In the genomic region with DNA sequence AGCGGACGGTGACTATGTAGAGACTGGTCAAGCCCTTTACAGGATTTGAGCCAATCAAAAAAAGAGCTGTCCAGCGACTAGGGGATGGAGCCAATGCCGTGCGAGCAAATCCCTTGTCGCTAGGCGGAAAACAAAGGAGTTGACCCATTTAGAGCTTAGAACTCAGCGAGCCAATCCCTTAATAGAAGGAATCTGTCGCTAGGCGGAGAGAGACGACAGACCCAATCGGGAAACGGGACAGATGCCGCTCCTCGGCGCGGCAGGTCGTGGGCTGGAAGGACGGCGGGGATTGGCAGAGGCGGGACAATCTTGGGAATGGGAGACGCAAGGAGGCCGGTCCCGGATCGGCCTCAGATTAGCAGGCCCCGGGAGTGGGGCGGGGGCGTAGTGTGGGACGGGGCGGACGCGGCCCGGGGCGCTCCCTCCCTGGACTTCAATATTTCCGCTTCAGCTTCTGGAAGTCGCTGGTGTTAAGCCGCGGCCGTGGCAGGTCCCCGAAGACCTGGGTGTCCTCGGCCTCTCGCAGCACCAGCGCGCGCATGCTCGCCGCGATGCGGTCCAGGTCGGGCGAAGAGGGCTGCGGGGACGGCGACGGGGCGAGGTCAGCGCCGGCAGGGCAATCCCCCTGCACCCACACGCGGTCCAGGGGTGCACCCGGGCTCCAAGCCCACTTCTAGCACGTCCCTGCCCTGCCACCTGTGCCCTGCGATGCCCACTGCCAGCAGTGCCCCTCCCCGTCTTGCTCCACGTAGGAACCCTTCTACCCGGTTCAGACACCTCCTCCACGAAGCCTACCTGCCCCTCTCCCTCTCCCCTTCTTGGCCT, we compare ENCODE assay signal across 1 cellular context.
TF ChIP-seq lines count a peak whose summit lies in the region.

No MANE protein-coding gene starts in this region.

TF ChIP-seq in K562, 482 proteins besides CTCF, POLR2A, EP300 and RAD21 (continued from another document and continues in another):
- TF ChIP-seq, protein P1, sequence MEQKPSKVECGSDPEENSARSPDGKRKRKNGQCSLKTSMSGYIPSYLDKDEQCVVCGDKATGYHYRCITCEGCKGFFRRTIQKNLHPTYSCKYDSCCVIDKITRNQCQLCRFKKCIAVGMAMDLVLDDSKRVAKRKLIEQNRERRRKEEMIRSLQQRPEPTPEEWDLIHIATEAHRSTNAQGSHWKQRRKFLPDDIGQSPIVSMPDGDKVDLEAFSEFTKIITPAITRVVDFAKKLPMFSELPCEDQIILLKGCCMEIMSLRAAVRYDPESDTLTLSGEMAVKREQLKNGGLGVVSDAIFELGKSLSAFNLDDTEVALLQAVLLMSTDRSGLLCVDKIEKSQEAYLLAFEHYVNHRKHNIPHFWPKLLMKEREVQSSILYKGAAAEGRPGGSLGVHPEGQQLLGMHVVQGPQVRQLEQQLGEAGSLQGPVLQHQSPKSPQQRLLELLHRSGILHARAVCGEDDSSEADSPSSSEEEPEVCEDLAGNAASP (IDR thresholded peaks at IDR 0.05): no peak
- TF ChIP-seq HNRNPUL1 (IDR thresholded peaks at IDR 0.05; ENCODE audit: low read length) (no peak), ZNF431 (CRISPR knock-in tag; IDR thresholded peaks at IDR 0.05) (0 out of 2 replicates have a peak, but pooled peaks have one; percentile 21), PHTF2 (CRISPR knock-in tag; IDR thresholded peaks at IDR 0.05) (no peak), ZSCAN32 (CRISPR knock-in tag; IDR thresholded peaks at IDR 0.05) (no peak), ELF4 (CRISPR knock-in tag; IDR thresholded peaks at IDR 0.05) (0 out of 2 replicates have a peak, but pooled peaks have one; percentile 21), RNF2 (IDR thresholded peaks at IDR 0.05) (no peak), ZFX (CRISPR knock-in tag; IDR thresholded peaks at IDR 0.05) (peak; percentile 82), TCF3 (CRISPR knock-in tag; IDR thresholded peaks at IDR 0.05) (no peak), EWSR1 (IDR thresholded peaks at IDR 0.05; ENCODE audit: borderline replicate concordance, low read depth, partially characterized antibody) (no peak), CBFA2T2 (conservative IDR thresholded peaks at IDR 0.05) (no peak), KDM1A (IDR thresholded peaks at IDR 0.05) (no peak), ZNF586 (CRISPR knock-in tag; conservative IDR thresholded peaks at IDR 0.05) (no peak), CCAR2 (IDR thresholded peaks at IDR 0.05; ENCODE audit: low read depth, low read length) (no peak), BCOR (IDR thresholded peaks at IDR 0.05) (no peak), ELF2 (CRISPR knock-in tag; IDR thresholded peaks at IDR 0.05) (peak; percentile 47; the same call in 1 of the 2 replicates), MAFF (IDR thresholded peaks at IDR 0.05; ENCODE audit: low read length) (no peak), ARID1B (IDR thresholded peaks at IDR 0.05) (no peak; the same call in 1 of the 2 replicates), NUFIP1 (IDR thresholded peaks at IDR 0.05; ENCODE audit: partially characterized antibody) (no peak), SMC3 (conservative IDR thresholded peaks at IDR 0.05; ENCODE audit: insufficient read depth, low read depth, low read length) (no peak), FOXM1 (IDR thresholded peaks at IDR 0.05; ENCODE audit: low read depth) (no peak), FOXM1 (CRISPR knock-in tag; IDR thresholded peaks at IDR 0.05; ENCODE audit: low read depth) (no peak), SRF (CRISPR knock-in tag; IDR thresholded peaks at IDR 0.05) (peak in 1 of 2 experiments; percentile 15; a peak in 1 of 4 replicates), ZNF316 (IDR thresholded peaks at IDR 0.05) (no peak), ZNF561 (CRISPR knock-in tag; conservative IDR thresholded peaks at IDR 0.05) (no peak), HDAC2 (IDR thresholded peaks at IDR 0.05) (no peak), KDM4B (IDR thresholded peaks at IDR 0.05; ENCODE audit: borderline replicate concordance in 2 of 2, low read depth in 1 of 2) (no peak), SRSF1 (IDR thresholded peaks at IDR 0.05; ENCODE audit: low read depth, low read length) (no peak), U2AF1 (optimal IDR thresholded peaks at IDR 0.05; ENCODE audit: low read depth, low read length) (no peak), ZNF583 (CRISPR knock-in tag; IDR thresholded peaks at IDR 0.05) (0 out of 2 replicates have a peak, but pooled peaks have one; percentile 37), MTA1 (IDR thresholded peaks at IDR 0.05; ENCODE audit: borderline replicate concordance) (no peak)
- TF ChIP-seq, protein P2, sequence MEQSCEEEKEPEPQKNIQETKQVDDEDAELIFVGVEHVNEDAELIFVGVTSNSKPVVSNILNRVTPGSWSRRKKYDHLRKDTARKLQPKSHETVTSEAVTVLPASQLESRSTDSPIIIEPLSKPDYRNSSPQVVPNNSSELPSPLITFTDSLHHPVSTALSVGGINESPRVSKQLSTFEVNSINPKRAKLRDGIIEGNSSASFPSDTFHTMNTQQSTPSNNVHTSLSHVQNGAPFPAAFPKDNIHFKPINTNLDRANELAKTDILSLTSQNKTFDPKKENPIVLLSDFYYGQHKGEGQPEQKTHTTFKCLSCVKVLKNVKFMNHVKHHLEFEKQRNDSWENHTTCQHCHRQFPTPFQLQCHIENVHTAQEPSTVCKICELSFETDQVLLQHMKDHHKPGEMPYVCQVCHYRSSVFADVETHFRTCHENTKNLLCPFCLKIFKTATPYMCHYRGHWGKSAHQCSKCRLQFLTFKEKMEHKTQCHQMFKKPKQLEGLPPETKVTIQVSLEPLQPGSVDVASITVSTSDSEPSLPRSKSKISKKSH (CRISPR knock-in tag; IDR thresholded peaks at IDR 0.05): no peak
- TF ChIP-seq, protein P3, sequence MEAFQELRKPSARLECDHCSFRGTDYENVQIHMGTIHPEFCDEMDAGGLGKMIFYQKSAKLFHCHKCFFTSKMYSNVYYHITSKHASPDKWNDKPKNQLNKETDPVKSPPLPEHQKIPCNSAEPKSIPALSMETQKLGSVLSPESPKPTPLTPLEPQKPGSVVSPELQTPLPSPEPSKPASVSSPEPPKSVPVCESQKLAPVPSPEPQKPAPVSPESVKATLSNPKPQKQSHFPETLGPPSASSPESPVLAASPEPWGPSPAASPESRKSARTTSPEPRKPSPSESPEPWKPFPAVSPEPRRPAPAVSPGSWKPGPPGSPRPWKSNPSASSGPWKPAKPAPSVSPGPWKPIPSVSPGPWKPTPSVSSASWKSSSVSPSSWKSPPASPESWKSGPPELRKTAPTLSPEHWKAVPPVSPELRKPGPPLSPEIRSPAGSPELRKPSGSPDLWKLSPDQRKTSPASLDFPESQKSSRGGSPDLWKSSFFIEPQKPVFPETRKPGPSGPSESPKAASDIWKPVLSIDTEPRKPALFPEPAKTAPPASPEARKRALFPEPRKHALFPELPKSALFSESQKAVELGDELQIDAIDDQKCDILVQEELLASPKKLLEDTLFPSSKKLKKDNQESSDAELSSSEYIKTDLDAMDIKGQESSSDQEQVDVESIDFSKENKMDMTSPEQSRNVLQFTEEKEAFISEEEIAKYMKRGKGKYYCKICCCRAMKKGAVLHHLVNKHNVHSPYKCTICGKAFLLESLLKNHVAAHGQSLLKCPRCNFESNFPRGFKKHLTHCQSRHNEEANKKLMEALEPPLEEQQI (IDR thresholded peaks at IDR 0.05): no peak
- TF ChIP-seq, protein P4, sequence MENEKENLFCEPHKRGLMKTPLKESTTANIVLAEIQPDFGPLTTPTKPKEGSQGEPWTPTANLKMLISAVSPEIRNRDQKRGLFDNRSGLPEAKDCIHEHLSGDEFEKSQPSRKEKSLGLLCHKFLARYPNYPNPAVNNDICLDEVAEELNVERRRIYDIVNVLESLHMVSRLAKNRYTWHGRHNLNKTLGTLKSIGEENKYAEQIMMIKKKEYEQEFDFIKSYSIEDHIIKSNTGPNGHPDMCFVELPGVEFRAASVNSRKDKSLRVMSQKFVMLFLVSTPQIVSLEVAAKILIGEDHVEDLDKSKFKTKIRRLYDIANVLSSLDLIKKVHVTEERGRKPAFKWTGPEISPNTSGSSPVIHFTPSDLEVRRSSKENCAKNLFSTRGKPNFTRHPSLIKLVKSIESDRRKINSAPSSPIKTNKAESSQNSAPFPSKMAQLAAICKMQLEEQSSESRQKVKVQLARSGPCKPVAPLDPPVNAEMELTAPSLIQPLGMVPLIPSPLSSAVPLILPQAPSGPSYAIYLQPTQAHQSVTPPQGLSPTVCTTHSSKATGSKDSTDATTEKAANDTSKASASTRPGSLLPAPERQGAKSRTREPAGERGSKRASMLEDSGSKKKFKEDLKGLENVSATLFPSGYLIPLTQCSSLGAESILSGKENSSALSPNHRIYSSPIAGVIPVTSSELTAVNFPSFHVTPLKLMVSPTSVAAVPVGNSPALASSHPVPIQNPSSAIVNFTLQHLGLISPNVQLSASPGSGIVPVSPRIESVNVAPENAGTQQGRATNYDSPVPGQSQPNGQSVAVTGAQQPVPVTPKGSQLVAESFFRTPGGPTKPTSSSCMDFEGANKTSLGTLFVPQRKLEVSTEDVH (IDR thresholded peaks at IDR 0.05; ENCODE audit: low read depth, partially characterized antibody): peak; percentile 71
- TF ChIP-seq, protein P5, sequence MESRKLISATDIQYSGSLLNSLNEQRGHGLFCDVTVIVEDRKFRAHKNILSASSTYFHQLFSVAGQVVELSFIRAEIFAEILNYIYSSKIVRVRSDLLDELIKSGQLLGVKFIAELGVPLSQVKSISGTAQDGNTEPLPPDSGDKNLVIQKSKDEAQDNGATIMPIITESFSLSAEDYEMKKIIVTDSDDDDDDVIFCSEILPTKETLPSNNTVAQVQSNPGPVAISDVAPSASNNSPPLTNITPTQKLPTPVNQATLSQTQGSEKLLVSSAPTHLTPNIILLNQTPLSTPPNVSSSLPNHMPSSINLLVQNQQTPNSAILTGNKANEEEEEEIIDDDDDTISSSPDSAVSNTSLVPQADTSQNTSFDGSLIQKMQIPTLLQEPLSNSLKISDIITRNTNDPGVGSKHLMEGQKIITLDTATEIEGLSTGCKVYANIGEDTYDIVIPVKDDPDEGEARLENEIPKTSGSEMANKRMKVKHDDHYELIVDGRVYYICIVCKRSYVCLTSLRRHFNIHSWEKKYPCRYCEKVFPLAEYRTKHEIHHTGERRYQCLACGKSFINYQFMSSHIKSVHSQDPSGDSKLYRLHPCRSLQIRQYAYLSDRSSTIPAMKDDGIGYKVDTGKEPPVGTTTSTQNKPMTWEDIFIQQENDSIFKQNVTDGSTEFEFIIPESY (CRISPR knock-in tag; IDR thresholded peaks at IDR 0.05): no peak
- TF ChIP-seq, protein P6, sequence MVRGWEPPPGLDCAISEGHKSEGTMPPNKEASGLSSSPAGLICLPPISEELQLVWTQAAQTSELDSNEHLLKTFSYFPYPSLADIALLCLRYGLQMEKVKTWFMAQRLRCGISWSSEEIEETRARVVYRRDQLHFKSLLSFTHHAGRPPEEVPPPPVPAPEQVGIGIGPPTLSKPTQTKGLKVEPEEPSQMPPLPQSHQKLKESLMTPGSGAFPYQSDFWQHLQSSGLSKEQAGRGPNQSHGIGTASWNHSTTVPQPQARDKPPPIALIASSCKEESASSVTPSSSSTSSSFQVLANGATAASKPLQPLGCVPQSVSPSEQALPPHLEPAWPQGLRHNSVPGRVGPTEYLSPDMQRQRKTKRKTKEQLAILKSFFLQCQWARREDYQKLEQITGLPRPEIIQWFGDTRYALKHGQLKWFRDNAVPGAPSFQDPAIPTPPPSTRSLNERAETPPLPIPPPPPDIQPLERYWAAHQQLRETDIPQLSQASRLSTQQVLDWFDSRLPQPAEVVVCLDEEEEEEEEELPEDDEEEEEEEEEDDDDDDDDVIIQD (CRISPR knock-in tag; IDR thresholded peaks at IDR 0.05): no peak
- TF ChIP-seq, protein P7, sequence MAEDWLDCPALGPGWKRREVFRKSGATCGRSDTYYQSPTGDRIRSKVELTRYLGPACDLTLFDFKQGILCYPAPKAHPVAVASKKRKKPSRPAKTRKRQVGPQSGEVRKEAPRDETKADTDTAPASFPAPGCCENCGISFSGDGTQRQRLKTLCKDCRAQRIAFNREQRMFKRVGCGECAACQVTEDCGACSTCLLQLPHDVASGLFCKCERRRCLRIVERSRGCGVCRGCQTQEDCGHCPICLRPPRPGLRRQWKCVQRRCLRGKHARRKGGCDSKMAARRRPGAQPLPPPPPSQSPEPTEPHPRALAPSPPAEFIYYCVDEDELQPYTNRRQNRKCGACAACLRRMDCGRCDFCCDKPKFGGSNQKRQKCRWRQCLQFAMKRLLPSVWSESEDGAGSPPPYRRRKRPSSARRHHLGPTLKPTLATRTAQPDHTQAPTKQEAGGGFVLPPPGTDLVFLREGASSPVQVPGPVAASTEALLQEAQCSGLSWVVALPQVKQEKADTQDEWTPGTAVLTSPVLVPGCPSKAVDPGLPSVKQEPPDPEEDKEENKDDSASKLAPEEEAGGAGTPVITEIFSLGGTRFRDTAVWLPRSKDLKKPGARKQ (CRISPR knock-in tag; IDR thresholded peaks at IDR 0.05): no peak
- TF ChIP-seq, protein P8, sequence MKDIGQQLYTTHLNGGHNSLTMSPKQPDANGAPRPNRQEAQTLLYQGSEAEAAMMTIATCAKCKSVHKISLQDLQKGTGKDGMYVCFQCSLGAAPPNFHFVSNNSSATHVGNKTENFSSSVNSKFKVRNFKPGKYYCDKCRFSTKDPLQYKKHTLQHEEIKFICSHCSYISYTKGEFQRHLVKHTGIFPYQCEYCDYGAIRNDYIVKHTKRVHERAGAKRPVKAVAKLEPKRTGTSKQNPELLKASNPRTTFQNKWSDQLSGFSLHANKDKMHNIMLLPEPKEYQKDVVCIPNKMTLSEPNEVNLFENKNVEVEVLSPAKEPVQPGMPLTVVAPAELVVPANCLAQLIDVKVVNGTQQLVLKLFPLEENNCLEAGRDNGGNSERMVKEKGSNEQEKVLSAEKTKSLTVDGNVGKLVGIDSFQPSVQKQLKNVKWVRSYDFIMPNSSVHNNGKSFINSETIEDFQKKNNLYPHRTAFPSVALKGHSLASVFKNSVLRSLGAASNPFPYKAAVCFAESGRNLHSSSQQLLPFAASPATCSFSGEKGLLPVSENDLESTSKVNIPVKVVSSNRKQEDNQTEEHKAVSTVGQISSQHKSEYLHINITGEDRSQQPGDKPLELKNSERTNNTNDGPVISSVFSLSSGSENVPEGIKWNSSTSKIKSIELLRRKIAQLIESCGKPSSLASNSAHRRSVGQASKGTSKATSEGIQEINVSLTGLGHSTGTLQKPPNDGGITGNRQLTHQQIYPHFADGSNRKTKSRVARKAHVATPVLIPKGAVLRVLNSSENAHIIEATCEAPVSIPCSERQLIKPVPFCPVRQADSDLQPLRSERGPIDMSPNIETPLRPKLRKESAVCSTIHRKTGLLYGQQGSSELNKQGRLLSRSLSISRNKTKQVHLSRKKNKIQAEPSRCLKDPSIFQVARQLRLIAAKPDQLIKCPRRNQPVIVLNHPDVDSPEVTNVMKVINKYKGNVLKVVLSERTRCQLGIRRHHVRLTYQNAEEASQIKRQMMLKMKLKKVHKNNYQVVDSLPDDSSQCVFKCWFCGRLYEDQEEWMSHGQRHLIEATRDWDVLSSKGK (CRISPR knock-in tag; IDR thresholded peaks at IDR 0.05): no peak
- TF ChIP-seq, protein P9, sequence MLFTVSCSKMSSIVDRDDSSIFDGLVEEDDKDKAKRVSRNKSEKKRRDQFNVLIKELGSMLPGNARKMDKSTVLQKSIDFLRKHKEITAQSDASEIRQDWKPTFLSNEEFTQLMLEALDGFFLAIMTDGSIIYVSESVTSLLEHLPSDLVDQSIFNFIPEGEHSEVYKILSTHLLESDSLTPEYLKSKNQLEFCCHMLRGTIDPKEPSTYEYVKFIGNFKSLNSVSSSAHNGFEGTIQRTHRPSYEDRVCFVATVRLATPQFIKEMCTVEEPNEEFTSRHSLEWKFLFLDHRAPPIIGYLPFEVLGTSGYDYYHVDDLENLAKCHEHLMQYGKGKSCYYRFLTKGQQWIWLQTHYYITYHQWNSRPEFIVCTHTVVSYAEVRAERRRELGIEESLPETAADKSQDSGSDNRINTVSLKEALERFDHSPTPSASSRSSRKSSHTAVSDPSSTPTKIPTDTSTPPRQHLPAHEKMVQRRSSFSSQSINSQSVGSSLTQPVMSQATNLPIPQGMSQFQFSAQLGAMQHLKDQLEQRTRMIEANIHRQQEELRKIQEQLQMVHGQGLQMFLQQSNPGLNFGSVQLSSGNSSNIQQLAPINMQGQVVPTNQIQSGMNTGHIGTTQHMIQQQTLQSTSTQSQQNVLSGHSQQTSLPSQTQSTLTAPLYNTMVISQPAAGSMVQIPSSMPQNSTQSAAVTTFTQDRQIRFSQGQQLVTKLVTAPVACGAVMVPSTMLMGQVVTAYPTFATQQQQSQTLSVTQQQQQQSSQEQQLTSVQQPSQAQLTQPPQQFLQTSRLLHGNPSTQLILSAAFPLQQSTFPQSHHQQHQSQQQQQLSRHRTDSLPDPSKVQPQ (CRISPR knock-in tag; IDR thresholded peaks at IDR 0.05; ENCODE audit: borderline replicate concordance): no peak
